19 cellular contexts compared by ENCODE assay signal in the genomic region with DNA sequence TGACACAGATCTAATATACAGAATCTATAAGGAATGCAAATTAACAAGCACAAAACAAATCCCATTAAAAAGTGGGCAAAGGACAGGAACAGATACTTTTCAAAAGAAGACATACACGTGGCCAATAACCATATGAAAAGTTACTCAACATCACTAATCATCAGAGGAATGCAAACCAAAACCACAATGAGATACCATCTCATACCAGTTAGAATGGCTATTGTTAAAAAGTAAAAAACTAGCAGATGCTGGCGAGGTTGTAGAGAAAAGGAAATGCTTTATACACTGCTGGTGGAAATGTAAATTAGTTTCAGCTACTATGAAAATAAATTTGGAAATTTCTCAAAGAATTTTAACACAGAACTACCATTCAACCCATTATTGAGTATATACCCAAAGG. TPM values are rescaled to one million over a fixed set of nuclear protein-coding genes. Genes with fewer than 3 reads are reported as not detected.
DNase-seq lines count a peak whose midpoint lies in the region; TF ChIP-seq lines count a peak whose summit lies in the region.
"Had no signal": no experiment of that assay in that cellular context is flagged by ENCODE, and none has a peak within 500 bp of the region (broad histone marks: within the 10 kb centered on the region; RNA-seq: fewer than 3 reads in every experiment).

No MANE protein-coding gene starts in this region.

- no peaks in the 10 kb centered on the region for H3K27me3 Mint-ChIP-seq in activated naive CD4-positive, alpha-beta T cell treated with anti-CD3 and anti-CD28 coated beads, Interleukin-2, amount 50 U/mL, for 24 hours
- H3K27me3 Mint-ChIP-seq: activated CD4-positive, alpha-beta T cell treated with anti-CD3 and anti-CD28 coated beads, Interleukin-2, amount 10 ng/mL, durations not matched to agents 7 days and 5 days had no signal

- intact Hi-C loops in posterior cingulate gyrus (cut with DNase I): no loop called here

- TF ChIP-seq CTCF in fibroblast of the aortic adventitia (IDR thresholded peaks at IDR 0.05; ENCODE audit: insufficient read depth, low read length): no peak

- peaks cover 12% of the 10 kb centered on the region for H3K4me1 Mint-ChIP-seq in activated naive CD4-positive, alpha-beta T cell treated with anti-CD3 and anti-CD28 coated beads, Interleukin-2, amount 50 U/mL, for 24 hours
- H3K4me1 Mint-ChIP-seq: neural progenitor cell; stimulated activated naive B cell treated with anti-CD40 and anti-IgM and Interleukin-4, amounts not matched to agents 10 μg/mL and 1 μg/mL and 100 μg/mL, for 72 hours had no signal

- peak overlapping the region; percentile 15 for H3K27ac Mint-ChIP-seq in activated naive CD4-positive, alpha-beta T cell treated with anti-CD3 and anti-CD28 coated beads, Interleukin-2, amount 50 U/mL, for 24 hours
- H3K27ac Mint-ChIP-seq: activated CD4-positive, alpha-beta T cell treated with anti-CD3 and anti-CD28 coated beads, Interleukin-2, amount 10 ng/mL, durations not matched to agents 7 days and 5 days; neural progenitor cell; stimulated activated naive B cell treated with anti-CD40 and anti-IgM and Interleukin-4, amounts not matched to agents 10 μg/mL and 1 μg/mL and 100 μg/mL, for 72 hours had no signal

- H3K9me3 Mint-ChIP-seq in activated naive CD4-positive, alpha-beta T cell treated with anti-CD3 and anti-CD28 coated beads, Interleukin-2, amount 50 U/mL, for 24 hours: peaks cover 17% of the 10 kb centered on the region

- no peak overlapping the region for H3K4me3 ChIP-seq in fibroblast of the aortic adventitia (ENCODE audit: low read depth, low read length)
- H3K4me3 ChIP-seq: A549, body of pancreas, esophagus muscularis mucosa, neural progenitor cell, tibial nerve had no signal

- H3K36me3 Mint-ChIP-seq in activated naive CD4-positive, alpha-beta T cell treated with anti-CD3 and anti-CD28 coated beads, Interleukin-2, amount 50 U/mL, for 24 hours: peaks cover 20% of the 10 kb centered on the region
- H3K36me3 Mint-ChIP-seq: neural progenitor cell; stimulated activated naive B cell treated with anti-CD40 and anti-IgM and Interleukin-4, amounts not matched to agents 10 μg/mL and 1 μg/mL and 100 μg/mL, for 72 hours had no signal

- no peak overlapping the region for H3K4me3 Mint-ChIP-seq in activated naive CD4-positive, alpha-beta T cell treated with anti-CD3 and anti-CD28 coated beads, Interleukin-2, amount 50 U/mL, for 24 hours
- H3K4me3 Mint-ChIP-seq: activated CD4-positive, alpha-beta T cell treated with anti-CD3 and anti-CD28 coated beads, Interleukin-2, amount 10 ng/mL, durations not matched to agents 7 days and 5 days; neural progenitor cell; stimulated activated naive B cell treated with anti-CD40 and anti-IgM and Interleukin-4, amounts not matched to agents 10 μg/mL and 1 μg/mL and 100 μg/mL, for 72 hours had no signal

- no peak for DNase-seq in activated naive CD4-positive, alpha-beta T cell treated with Interleukin-2 at 50 U/mL for 16 hours
- DNase-seq in SW480 (ENCODE audit: low spot score) (peak; percentile 33), fibroblast of the aortic adventitia (ENCODE audit: low read depth) (peak; percentile 14), NK-92 (lab: John Stamatoyannopoulos, UW; ENCODE audit: unreplicated experiment) (no peak), posterior cingulate gyrus (no peak), iPS-NIHi11 (ENCODE audit: low spot score) (no peak), dedifferentiated amniotic fluid mesenchymal stem cell (ENCODE audit: extremely low spot score) (no peak)
- DNase-seq: activated CD4-positive, alpha-beta T cell treated with anti-CD3 and anti-CD28 coated beads, Interleukin-2, amount 10 ng/mL, durations not matched to agents 7 days and 5 days; body of pancreas; midbrain; NCI-H187 treated with DMSO at 0.1 percent for 48 hours; NCI-H510A treated with DMSO at 0.1 percent for 48 hours; retina; stimulated activated naive B cell treated with anti-CD40 and anti-IgM and Interleukin-4, amounts not matched to agents 10 μg/mL and 1 μg/mL and 100 μg/mL, for 72 hours had no signal

RNA-seq across cellular contexts. Expression of a gene that starts 50.7 kb away (rescaled TPM):
- total RNA-seq in fibroblast of the aortic adventitia (ENCODE audit: low replicate concordance): 0.81 TPM in 1 of 2 replicates, not detected in the other

Comparison
In these comparisons a context has a peak if more than half of its experiments do, and no peak if none do; other contexts are left out.
1. DNase-seq: peak in SW480 (single experiment) and fibroblast of the aortic adventitia (single experiment); none in activated naive CD4-positive, alpha-beta T cell treated with Interleukin-2 at 50 U/mL for 16 hours (single experiment), NK-92 (single experiment), posterior cingulate gyrus (0 of 10), iPS-NIHi11 (single experiment) and dedifferentiated amniotic fluid mesenchymal stem cell (single experiment).